Comparison of ENCODE assay signal across 8 cellular contexts in genomic region chr5:11182441-11183080, GRCh38.
A peak's percentile ranks its signal among the peaks of the same experiment; 100 is the strongest.
DNase-seq lines count a peak whose midpoint lies in the region; ATAC-seq and TF ChIP-seq lines count a peak whose summit lies in the region.

No MANE protein-coding gene starts in this region.

- no peak overlapping the region for H3K4me3 Mint-ChIP-seq in endodermal cell

- no peaks in the 10 kb centered on the region for H3K36me3 ChIP-seq in endodermal cell (ENCODE audit: control insufficient read depth, insufficient read depth, low read length)

- no peaks in the 10 kb centered on the region for H3K9me3 ChIP-seq in endodermal cell (ENCODE audit: control insufficient read depth, low read length)

- no peaks in the 10 kb centered on the region for H3K27me3 ChIP-seq in endodermal cell (ENCODE audit: control insufficient read depth, insufficient read depth, low read length, poor library complexity, severe bottlenecking)

- H3K4me1 ChIP-seq in endodermal cell (ENCODE audit: control insufficient read depth, insufficient read depth, low read length) = peaks cover 6% of the 10 kb centered on the region

- no peaks in the 10 kb centered on the region for H3K27me3 Mint-ChIP-seq in endodermal cell (ENCODE audit: insufficient read depth)

- no peak overlapping the region for H3K4me3 ChIP-seq in endodermal cell (ENCODE audit: low read length)

- H3K27ac ChIP-seq in endodermal cell (ENCODE audit: low read depth, low read length) = no peak overlapping the region

- no peaks in the 10 kb centered on the region for H3K36me3 Mint-ChIP-seq in endodermal cell (ENCODE audit: low read depth)

- peaks cover 21% of the 10 kb centered on the region for H3K4me1 Mint-ChIP-seq in endodermal cell

- H3K9ac ChIP-seq in endodermal cell (ENCODE audit: extremely low read depth, low read length, poor library complexity, severe bottlenecking) = no peak overlapping the region

- TF ChIP-seq CTCF in endodermal cell (conservative IDR thresholded peaks at IDR 0.05) = peak; percentile 84

- WGBS in endodermal cell (ENCODE audit: insufficient coverage in 1 of 2, insufficient read length in 1 of 2), 2 experiments = 60 to 90% methylated on average over 1 to 3 of the region's 3 CpGs

- DNase-seq in EL = peak; percentile 40
- peak; percentile 52 for DNase-seq in NCI-H748 treated with DMSO at 0.1 percent for 48 hours (lab: John Stamatoyannopoulos, UW)
- peak; percentile 62 for DNase-seq in endodermal cell
- DNase-seq in pons (ENCODE audit: low spot score) = peak; percentile 46
- no peak for DNase-seq in middle frontal gyrus (ENCODE audit: extremely low spot score, low spot score)
- DNase-seq in central memory CD4-positive, alpha-beta T cell = no peak

- H3K27ac Mint-ChIP-seq in endodermal cell = no peak overlapping the region

- ATAC-seq in HG02623 (IDR thresholded peaks at IDR 0.05; ENCODE audit: unreplicated experiment) (peak; percentile 64), GM21825 (IDR thresholded peaks at IDR 0.05; ENCODE audit: unreplicated experiment) (no peak)

- H3K9me3 Mint-ChIP-seq in endodermal cell = peaks cover 11% of the 10 kb centered on the region

Comparison
In these comparisons a context has a peak if more than half of its experiments do, and no peak if none do; other contexts are left out.
1. DNase-seq: peak in EL (single experiment), NCI-H748 treated with DMSO at 0.1 percent for 48 hours (single experiment), endodermal cell (single experiment) and pons (single experiment); none in middle frontal gyrus (single experiment) and central memory CD4-positive, alpha-beta T cell (single experiment).